Comparison of ENCODE assay signal across 11 cellular contexts in the genomic region with DNA sequence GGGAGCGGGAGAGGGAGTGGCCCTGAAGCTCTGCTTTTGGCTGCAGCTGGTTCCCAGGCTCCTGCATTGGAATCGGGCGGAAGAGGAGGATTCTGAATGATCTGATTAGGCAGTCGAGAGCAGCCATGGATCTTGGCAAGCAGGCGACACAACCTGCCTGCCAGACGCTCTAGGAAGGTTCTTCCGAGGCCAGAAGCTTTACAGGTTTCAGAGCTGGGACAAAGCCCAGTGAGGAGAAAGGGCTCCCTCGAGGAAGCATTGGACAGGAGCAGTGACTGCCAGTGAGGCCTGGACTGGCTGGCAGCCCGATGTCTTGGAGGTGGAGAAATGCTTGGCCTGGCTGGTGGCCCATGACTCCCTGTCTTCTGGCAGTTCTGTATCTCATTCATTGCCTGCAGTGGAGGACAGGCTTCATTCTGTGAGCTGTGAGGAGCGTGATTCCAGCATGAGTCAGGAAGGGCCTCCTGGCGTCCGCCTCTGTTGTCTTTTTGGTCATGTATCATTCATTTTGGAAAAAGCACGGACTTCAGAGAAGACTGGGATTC.
A peak's percentile ranks its signal among the peaks of the same experiment; 100 is the strongest.
DNase-seq lines count a peak whose midpoint lies in the region; ATAC-seq, FAIRE-seq and TF ChIP-seq lines count a peak whose summit lies in the region.
"Had no signal": no experiment of that assay in that cellular context is flagged by ENCODE, and none has a peak within 500 bp of the region (broad histone marks: within the 10 kb centered on the region; RNA-seq: fewer than 3 reads in every experiment).

No MANE protein-coding gene starts in this region.

- peaks cover 10% of the 10 kb centered on the region for H3K4me1 ChIP-seq in colonic mucosa

- H3K36me3 Mint-ChIP-seq in osteocyte (ENCODE audit: unreplicated experiment) (peaks cover 2% of the 10 kb centered on the region), natural killer cell (no peaks in the 10 kb centered on the region)

- peak overlapping the region in 1 of 2 donors; percentile 29 for H3K9ac ChIP-seq in colonic mucosa (ENCODE audit: low read depth in 2 of 2, low read length in 2 of 2)

- H3K27ac Mint-ChIP-seq in osteocyte (ENCODE audit: unreplicated experiment) (peak overlapping the region; percentile 82), natural killer cell (no peak overlapping the region)

- H3K27me3 Mint-ChIP-seq in osteocyte (ENCODE audit: unreplicated experiment) (no peaks in the 10 kb centered on the region), natural killer cell (ENCODE audit: low read depth in 2 of 2) (no peaks in the 10 kb centered on the region)

- H3K36me3 ChIP-seq in colonic mucosa: no peaks in the 10 kb centered on the region

- H3K9me3 Mint-ChIP-seq in osteocyte (ENCODE audit: unreplicated experiment) (no peaks in the 10 kb centered on the region), natural killer cell (no peaks in the 10 kb centered on the region)

- DNase-seq in AG09319 (ENCODE audit: extremely low read depth, low read depth) (peak; percentile 74), RCC 7860 (ENCODE audit: low spot score) (peak; percentile 90), fibroblast of pulmonary artery (ENCODE audit: low read depth) (peak; percentile 94), osteocyte (ENCODE audit: extremely low spot score, unreplicated experiment) (no peak), colonic mucosa (no peak), natural killer cell (no peak)
- DNase-seq: DND-41 had no signal

- peak; percentile 91 for FAIRE-seq in RCC 7860 (lab: Jason Lieb, UNC)
- FAIRE-seq: colon had no signal

- H3K27me3 ChIP-seq in colonic mucosa: no peaks in the 10 kb centered on the region

- no peak overlapping the region for H3K27ac ChIP-seq in colonic mucosa
- H3K27ac ChIP-seq: SK-N-MC had no signal

- ATAC-seq in HG02623 (IDR thresholded peaks at IDR 0.05; ENCODE audit: unreplicated experiment) (no peak), HG03342 (IDR thresholded peaks at IDR 0.05; ENCODE audit: unreplicated experiment) (no peak), natural killer cell (no peak)

- intact Hi-C loops in colonic mucosa (cut with DNase I): no loop called here
- intact Hi-C loops in natural killer cell (cut with micrococcal nuclease): no loop called here

- TF ChIP-seq CTCF in AG09319 (IDR thresholded peaks at IDR 0.05; ENCODE audit: low read depth, low read length) (peak; percentile 9), fibroblast of pulmonary artery (IDR thresholded peaks at IDR 0.05; ENCODE audit: low read length, missing control alignments) (peak; percentile 7), osteocyte (IDR thresholded peaks at IDR 0.05) (peak; percentile 29), colonic mucosa (IDR thresholded peaks at IDR 0.05) (no peak), natural killer cell (IDR thresholded peaks at IDR 0.05) (no peak)

- H3K4me3 ChIP-seq in fibroblast of pulmonary artery (replicated peaks; ENCODE audit: low read depth, low read length) (no peak overlapping the region), colonic mucosa (no peak overlapping the region)
- H3K4me3 ChIP-seq: SK-N-MC had no signal

- H3K4me1 Mint-ChIP-seq in osteocyte (ENCODE audit: unreplicated experiment): peaks cover 40% of the 10 kb centered on the region
- H3K4me1 Mint-ChIP-seq in natural killer cell: no peaks in the 10 kb centered on the region

- no peak overlapping the region for H3K4me3 Mint-ChIP-seq in osteocyte (ENCODE audit: unreplicated experiment)
- H3K4me3 Mint-ChIP-seq in natural killer cell: no peak overlapping the region

- no peaks in the 10 kb centered on the region for H3K9me3 ChIP-seq in colonic mucosa

Comparison
In these comparisons a context has a peak if more than half of its experiments do, and no peak if none do; other contexts are left out.
1. DNase-seq: peak in AG09319 (single experiment), RCC 7860 (single experiment) and fibroblast of pulmonary artery (single experiment); none in osteocyte (single experiment), colonic mucosa (single experiment) and natural killer cell (single experiment).
2. CTCF ChIP-seq: peak in AG09319 (single experiment), fibroblast of pulmonary artery (single experiment) and osteocyte (single experiment); none in colonic mucosa (single experiment) and natural killer cell (single experiment).